1 cellular context compared by ENCODE assay signal in genomic region chr13:104011505-104012270, GRCh38.
TF ChIP-seq lines count a peak whose summit lies in the region.

No MANE protein-coding gene starts in this region.

TF ChIP-seq in WTC11, 78 proteins besides CTCF, POLR2A, EP300 and RAD21 (continued from another document):
- no peak for TF ChIP-seq PRDM15 (CRISPR knock-in tag; IDR thresholded peaks at IDR 0.05)
- no peak for TF ChIP-seq ZNF423 (CRISPR knock-in tag; IDR thresholded peaks at IDR 0.05)
- no peak for TF ChIP-seq SMAD3 (CRISPR knock-in tag; IDR thresholded peaks at IDR 0.05; ENCODE audit: borderline replicate concordance)
- no peak for TF ChIP-seq USF2 (CRISPR knock-in tag; IDR thresholded peaks at IDR 0.05)
